Comparison of ENCODE assay signal across 24 cellular contexts in genomic region chr4:123503698-123504389, GRCh38.
DNase-seq lines count a peak whose midpoint lies in the region; ATAC-seq and TF ChIP-seq lines count a peak whose summit lies in the region.
"Had no signal": no experiment of that assay in that cellular context is flagged by ENCODE, and none has a peak within 500 bp of the region (broad histone marks: within the 10 kb centered on the region; RNA-seq: fewer than 3 reads in every experiment).

No MANE protein-coding gene starts in this region.

- H3K4me1 Mint-ChIP-seq in neural crest cell: peaks cover 48% of the 10 kb centered on the region

- H3F3A ChIP-seq in OCI-LY1 (ENCODE audit: insufficient read depth, low read length): no peaks in the 10 kb centered on the region

- H3K9me3 ChIP-seq in OCI-LY1 (ENCODE audit: low read length) (peaks cover 14% of the 10 kb centered on the region), A673 (ENCODE audit: low read depth, low read length, poor library complexity, severe bottlenecking) (no peaks in the 10 kb centered on the region)
- H3K9me3 ChIP-seq: A549, psoas muscle, transverse colon had no signal

- H3K36me3 ChIP-seq in OCI-LY1 (ENCODE audit: insufficient read depth, low read length): no peaks in the 10 kb centered on the region; the same call in 1 of the 2 replicates
- H3K36me3 ChIP-seq in A673 (ENCODE audit: insufficient read depth, low read length, poor library complexity, severe bottlenecking): no peaks in the 10 kb centered on the region
- H3K36me3 ChIP-seq: transverse colon had no signal

- no peaks in the 10 kb centered on the region for H3K27me3 Mint-ChIP-seq in neural crest cell (ENCODE audit: low read depth)

- H3K27me3 ChIP-seq in OCI-LY1 (ENCODE audit: insufficient read depth, low read length) (no peaks in the 10 kb centered on the region), A673 (replicated peaks; ENCODE audit: insufficient read depth, low read depth, low read length, poor library complexity) (no peaks in the 10 kb centered on the region)
- H3K27me3 ChIP-seq: transverse colon had no signal

- intact Hi-C loops in A673 (cut with micrococcal nuclease; ENCODE audit: unreplicated experiment): no loop called here

- no peaks in the 10 kb centered on the region for H3K9me2 ChIP-seq in OCI-LY1 (ENCODE audit: low read depth, low read length)

- DNase-seq in Ammon's horn (ENCODE audit: low spot score) (peak; percentile 45), globus pallidus (ENCODE audit: low spot score) (peak; percentile 24), neural crest cell (ENCODE audit: low read depth, low spot score) (no peak), T-helper 1 cell (no peak), A673 (ENCODE audit: low spot score) (no peak), erythroblast (lab: John Stamatoyannopoulos, UW) (no peak)
- DNase-seq: activated CD4-positive, alpha-beta T cell treated with anti-CD3 and anti-CD28 coated beads, Interleukin-2, amount 50 U/mL, for 48 hours; activated CD8-positive, alpha-beta memory T cell treated with anti-CD3 and anti-CD28 coated beads, Interleukin-2, amount 50 U/mL, for 4 hours; activated effector memory CD4-positive, alpha-beta T cell treated with anti-CD3 and anti-CD28 coated beads, Interleukin-2, amount 50 U/mL, for 16 hours; cerebellar nuclear complex; COR-L47; DMS79 treated with DMSO at 0.1 percent for 48 hours; H7; NCI-H1417; NCI-H2107; NCI-H446 treated with DMSO at 0.1 percent for 48 hours; psoas muscle; SHP77 treated with DMSO at 0.1 percent for 48 hours; stimulated activated CD4-positive, alpha-beta T cell treated with anti-CD3 and anti-CD28 coated beads, Interleukin-1b, Interleukin-23, amount 100 ng/mL, for 48 hours; transverse colon had no signal

- H3K27ac Mint-ChIP-seq in neural crest cell (ENCODE audit: unreplicated experiment): peak overlapping the region; percentile 88

- peak overlapping the region; percentile 10; the same call in 1 of the 2 replicates for H3K9ac ChIP-seq in OCI-LY1 (ENCODE audit: low read length)

- no peak overlapping the region for H3K4me3 ChIP-seq in OCI-LY1 (ENCODE audit: low read depth, low read length, poor library complexity, severe bottlenecking)
- no peak overlapping the region for H3K4me3 ChIP-seq in A673 (ENCODE audit: low read depth, low read length, poor library complexity, severe bottlenecking)
- H3K4me3 ChIP-seq: A549, skin epidermis, transverse colon had no signal

- no peak for ATAC-seq in HG02840 (IDR thresholded peaks at IDR 0.05; ENCODE audit: low FRiP score, unreplicated experiment)
- ATAC-seq: A549, psoas muscle had no signal

- peaks cover 3% of the 10 kb centered on the region for H3K36me3 Mint-ChIP-seq in neural crest cell (ENCODE audit: low read depth)

- POLR2A ChIA-PET in A673 (lab: Charles Lee; ENCODE audit: low non-redundant PET): no interaction called here

- TF ChIP-seq CTCF in OCI-LY1 (IDR thresholded peaks at IDR 0.05; ENCODE audit: low read length) (no peak), neural crest cell (conservative IDR thresholded peaks at IDR 0.05) (no peak), A673 (conservative IDR thresholded peaks at IDR 0.05; ENCODE audit: low read depth, low read length) (no peak)

- no peaks in the 10 kb centered on the region for H4K20me1 ChIP-seq in OCI-LY1 (ENCODE audit: insufficient read depth, low read length)

- CTCF ChIA-PET in A673 (lab: Charles Lee): no interaction called here

- H3K27ac ChIP-seq in OCI-LY1 (ENCODE audit: low read depth, low read length, poor library complexity, severe bottlenecking) (peak overlapping the region; percentile 97), A673 (ENCODE audit: low read depth, low read length, poor library complexity, severe bottlenecking) (no peak overlapping the region)
- H3K27ac ChIP-seq: transverse colon had no signal

- no peaks in the 10 kb centered on the region for H3K79me2 ChIP-seq in OCI-LY1 (ENCODE audit: insufficient read depth, low read length)

- no peak for TF ChIP-seq POLR2A in erythroblast (IDR thresholded peaks at IDR 0.05; ENCODE audit: low read length)

- H2AFZ ChIP-seq in OCI-LY1 (ENCODE audit: low read length): peak overlapping the region; percentile 78; the same call in 1 of the 2 replicates

- peaks cover 38% of the 10 kb centered on the region for H3K4me1 ChIP-seq in OCI-LY1 (ENCODE audit: insufficient read depth, low read length, severe bottlenecking)
- H3K4me1 ChIP-seq in A673 (ENCODE audit: insufficient read depth, low read length, poor library complexity, severe bottlenecking): peaks cover 5% of the 10 kb centered on the region

- peak overlapping the region; percentile 47 for H3K4me3 Mint-ChIP-seq in neural crest cell

- H3K9me3 Mint-ChIP-seq in neural crest cell: peaks cover 9% of the 10 kb centered on the region

- BruUV-seq in A673 (replicated peaks; lab: Mats Ljungman, UMichigan): no TSS peak

- no peak overlapping the region; the same call in 1 of the 2 replicates for H3K4me2 ChIP-seq in OCI-LY1 (ENCODE audit: low read length)

Comparison
In these comparisons a context has a peak if more than half of its experiments do, and no peak if none do; other contexts are left out.
1. DNase-seq: peak in Ammon's horn (single experiment) and globus pallidus (single experiment); none in neural crest cell (single experiment), T-helper 1 cell (0 of 5), A673 (single experiment) and erythroblast (0 of 2).